ENCODE assay signal across 13 cellular contexts in genomic region chr15:84812842-84813241, GRCh38. TPM values are rescaled to one million over a fixed set of nuclear protein-coding genes. Genes with fewer than 3 reads are reported as not detected.
DNase-seq lines count a peak whose midpoint lies in the region; ATAC-seq and TF ChIP-seq lines count a peak whose summit lies in the region.
"Had no signal": no experiment of that assay in that cellular context is flagged by ENCODE, and none has a peak within 500 bp of the region (broad histone marks: within the 10 kb centered on the region; RNA-seq: fewer than 3 reads in every experiment).

No MANE protein-coding gene starts in this region.

- H3K36me3 ChIP-seq in neural progenitor cell = no peaks in the 10 kb centered on the region

- CTCF ChIA-PET in WTC11 (lab: Charles Lee) = interaction anchor here (0.6 to 0.8 kb wide), 2 partner anchors 237 to 1069 kb away, joined by 3 to 5 read pairs; no protein-coding TSS in a partner anchor
- CTCF ChIA-PET in HEK293T (lab: Yijun Ruan, JAX) = no interaction called here

- peaks cover 7% of the 10 kb centered on the region for H3K27me3 Mint-ChIP-seq in WTC11 (ENCODE audit: low read depth)
- H3K27me3 Mint-ChIP-seq in neural progenitor cell (ENCODE audit: insufficient read depth, low read depth) = peaks cover 15% of the 10 kb centered on the region

- no peaks in the 10 kb centered on the region for H3K27me3 ChIP-seq in neural progenitor cell
- H3K27me3 ChIP-seq: BLaER1 treated with 17β-estradiol and CSF1 and Interleukin-3, amounts not matched to agents 10 nM and 100 nM had no signal

- no peaks in the 10 kb centered on the region for H3K9me3 ChIP-seq in neural progenitor cell (ENCODE audit: low read depth)

- TF ChIP-seq CTCF in 22Rv1 (IDR thresholded peaks at IDR 0.05) = no peak
- no peak for TF ChIP-seq CTCF in WTC11 (IDR thresholded peaks at IDR 0.05)
- no peak for TF ChIP-seq CTCF in neural progenitor cell (IDR thresholded peaks at IDR 0.05)

- H3K4me2 ChIP-seq in neural progenitor cell = no peak overlapping the region
- H3K4me2 ChIP-seq: BLaER1 treated with 17β-estradiol and CSF1 and Interleukin-3, amounts not matched to agents 10 nM and 100 nM had no signal

- peaks cover 10% of the 10 kb centered on the region for H3F3A ChIP-seq in neural progenitor cell (ENCODE audit: low read depth)

- H3K4me1 Mint-ChIP-seq in WTC11 (peaks cover 5% of the 10 kb centered on the region), neural progenitor cell (peaks cover 18% of the 10 kb centered on the region)

- H3K4me3 Mint-ChIP-seq in WTC11 (no peak overlapping the region), neural progenitor cell (no peak overlapping the region)
- H3K4me3 Mint-ChIP-seq: CD4-positive, CD25-positive, alpha-beta regulatory T cell had no signal

- DNase-seq in WTC11 (ENCODE audit: low spot score) (no peak), glomerular visceral epithelial cell (ENCODE audit: extremely low spot score) (peak; percentile 62), neural progenitor cell (ENCODE audit: low spot score) (no peak), HEK293T (ENCODE audit: extremely low spot score) (no peak), epidermal melanocyte (ENCODE audit: insufficient read length, low spot score) (no peak), amygdala (lab: John Stamatoyannopoulos, UW) (no peak)
- DNase-seq: ACHN; CD4-positive, CD25-positive, alpha-beta regulatory T cell; DMS53; GF-D8; HCEC 1CT had no signal

- no peak overlapping the region for H3K4me3 ChIP-seq in neural progenitor cell
- H3K4me3 ChIP-seq: BLaER1 treated with 17β-estradiol and CSF1 and Interleukin-3, amounts not matched to agents 10 nM and 100 nM had no signal

- no peaks in the 10 kb centered on the region for H3K36me3 Mint-ChIP-seq in WTC11
- H3K36me3 Mint-ChIP-seq in neural progenitor cell = peaks cover 6% of the 10 kb centered on the region

- no peak for ATAC-seq in WTC11

- H3K79me2 ChIP-seq in neural progenitor cell (ENCODE audit: low read depth) = no peaks in the 10 kb centered on the region

- H4K20me1 ChIP-seq in neural progenitor cell (ENCODE audit: low read depth) = no peaks in the 10 kb centered on the region
- H4K20me1 ChIP-seq: BLaER1 treated with 17β-estradiol and CSF1 and Interleukin-3, amounts not matched to agents 10 nM and 100 nM had no signal

- POLR2A ChIA-PET in WTC11 (lab: Charles Lee) (interaction anchor here (0.5 kb wide), 1 partner anchor 58 kb away, joined by 6 read pairs; no protein-coding TSS in a partner anchor), HEK293T (lab: Yijun Ruan, JAX) (no interaction called here)

- H3K27ac Mint-ChIP-seq in WTC11 = peak overlapping the region; percentile 17; the same call in 1 of the 2 replicates
- peak overlapping the region; percentile 79 for H3K27ac Mint-ChIP-seq in neural progenitor cell
- H3K27ac Mint-ChIP-seq: CD4-positive, CD25-positive, alpha-beta regulatory T cell had no signal

- H3K9me3 Mint-ChIP-seq in WTC11 (no peaks in the 10 kb centered on the region), neural progenitor cell (peaks cover 2% of the 10 kb centered on the region)
- H3K9me3 Mint-ChIP-seq: CD4-positive, CD25-positive, alpha-beta regulatory T cell had no signal

- H3K27ac ChIP-seq in 22Rv1 (peak overlapping the region; percentile 39), neural progenitor cell (no peak overlapping the region)
- H3K27ac ChIP-seq: BLaER1 treated with 17β-estradiol and CSF1 and Interleukin-3, amounts not matched to agents 10 nM and 100 nM had no signal

- H3K9ac ChIP-seq in neural progenitor cell = no peak overlapping the region
- H3K9ac ChIP-seq: BLaER1 treated with 17β-estradiol and CSF1 and Interleukin-3, amounts not matched to agents 10 nM and 100 nM had no signal

- H2AFZ ChIP-seq in neural progenitor cell (replicated peaks) = no peak overlapping the region

- peaks cover 17% of the 10 kb centered on the region for H3K4me1 ChIP-seq in neural progenitor cell

TF ChIP-seq in WTC11, 78 proteins besides CTCF, POLR2A, EP300 and RAD21 (continues in another document):
- TF ChIP-seq NFYB (CRISPR knock-in tag; conservative IDR thresholded peaks at IDR 0.05; ENCODE audit: low read depth) (no peak), MYBL2 (CRISPR knock-in tag; IDR thresholded peaks at IDR 0.05) (no peak), RELA (CRISPR knock-in tag; IDR thresholded peaks at IDR 0.05; ENCODE audit: borderline replicate concordance) (no peak), ZNF671 (CRISPR knock-in tag; IDR thresholded peaks at IDR 0.05) (no peak), NFE2L1 (CRISPR knock-in tag; IDR thresholded peaks at IDR 0.05) (no peak), PREB (CRISPR knock-in tag; IDR thresholded peaks at IDR 0.05; ENCODE audit: borderline replicate concordance) (no peak), E2F5 (CRISPR knock-in tag; IDR thresholded peaks at IDR 0.05) (no peak), FOXP1 (CRISPR knock-in tag; IDR thresholded peaks at IDR 0.05; ENCODE audit: borderline replicate concordance) (no peak), SP1 (CRISPR knock-in tag; conservative IDR thresholded peaks at IDR 0.05) (no peak), ZBTB43 (CRISPR knock-in tag; IDR thresholded peaks at IDR 0.05) (no peak), SOX15 (CRISPR knock-in tag; IDR thresholded peaks at IDR 0.05) (no peak)

TF ChIP-seq in HEK293T, 16 proteins besides CTCF, POLR2A, EP300 and RAD21:
- TF ChIP-seq ARNT (IDR thresholded peaks at IDR 0.05) = no peak
- no peak for TF ChIP-seq ELF4 (IDR thresholded peaks at IDR 0.05)
- TF ChIP-seq FOXM1 (IDR thresholded peaks at IDR 0.05; ENCODE audit: borderline replicate concordance) = no peak
- TF ChIP-seq FOXK2 (IDR thresholded peaks at IDR 0.05) = no peak
- no peak for TF ChIP-seq SP1 (IDR thresholded peaks at IDR 0.05)
- TF ChIP-seq LEF1 (IDR thresholded peaks at IDR 0.05; ENCODE audit: borderline replicate concordance) = no peak
- no peak for TF ChIP-seq FOXA1 (IDR thresholded peaks at IDR 0.05)
- no peak for TF ChIP-seq NFRKB (IDR thresholded peaks at IDR 0.05)
- TF ChIP-seq PKNOX1 (IDR thresholded peaks at IDR 0.05) = no peak
- TF ChIP-seq TARDBP (IDR thresholded peaks at IDR 0.05) = no peak
- no peak for TF ChIP-seq L3MBTL2 (conservative IDR thresholded peaks at IDR 0.05)
- no peak for TF ChIP-seq BHLHE40 (IDR thresholded peaks at IDR 0.05; ENCODE audit: borderline replicate concordance)
- no peak for TF ChIP-seq SUZ12 (IDR thresholded peaks at IDR 0.05)
- no peak for TF ChIP-seq HDGF (IDR thresholded peaks at IDR 0.05; ENCODE audit: borderline replicate concordance)
- TF ChIP-seq ZNF384 (IDR thresholded peaks at IDR 0.05) = no peak
- no peak for TF ChIP-seq CTBP1 (IDR thresholded peaks at IDR 0.05; ENCODE audit: borderline replicate concordance)
TF ChIP-seq in HEK293T: peak in this region for 0.

RNA-seq across cellular contexts. Expression of gene ALPK3, which starts 4.3 kb away (rescaled TPM):
- 16.5 to 23.0 TPM (median 20.9 TPM) in 3 replicates for total RNA-seq in WTC11 (2021)
- 5.4 and 9.5 TPM in 2 replicates for total RNA-seq in neural progenitor cell (ENCODE audit: low replicate concordance)
